11 cellular contexts compared by ENCODE assay signal in the genomic region with DNA sequence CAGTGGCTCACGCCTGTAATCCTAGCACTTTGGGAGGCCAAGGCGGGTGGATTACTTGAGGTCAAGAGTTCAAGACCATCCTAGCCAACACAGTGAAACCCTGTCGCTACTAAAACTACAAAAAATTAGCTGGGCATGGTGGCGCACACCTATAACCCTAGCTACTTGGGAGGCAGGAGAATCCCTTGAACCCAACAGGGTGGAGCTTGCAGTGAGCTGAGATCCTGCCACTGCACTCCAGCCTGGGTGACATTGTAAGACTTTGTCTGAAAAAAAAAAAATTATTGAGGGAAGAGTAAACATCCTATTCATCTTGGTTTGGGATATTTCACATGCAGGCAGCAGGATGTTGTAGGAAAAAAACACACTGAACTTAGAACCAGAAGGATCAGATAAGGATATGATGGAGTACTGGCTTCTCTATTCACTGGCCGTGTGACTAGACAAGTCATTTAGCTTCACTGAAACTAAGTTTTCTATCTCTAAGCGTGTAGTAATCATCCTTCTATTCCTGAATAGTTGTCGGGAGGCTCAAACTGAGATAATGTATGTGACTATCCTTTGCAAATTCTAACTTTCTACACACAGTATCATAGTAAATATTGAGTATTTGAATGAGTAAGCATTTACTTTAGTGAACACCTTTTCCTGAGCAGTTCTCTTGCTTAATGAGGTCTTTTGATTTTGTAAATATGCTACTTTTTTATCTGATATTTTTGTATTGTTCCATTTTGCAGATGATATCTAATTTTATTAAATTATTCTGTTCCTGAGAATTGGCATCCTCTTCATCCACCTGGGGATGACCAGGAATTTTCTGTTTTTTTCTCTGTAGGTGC. TPM values are rescaled to one million over a fixed set of nuclear protein-coding genes. Genes with fewer than 3 reads are reported as not detected.
DNase-seq lines count a peak whose midpoint lies in the region; ATAC-seq and TF ChIP-seq lines count a peak whose summit lies in the region.
"Had no signal": no experiment of that assay in that cellular context is flagged by ENCODE, and none has a peak within 500 bp of the region (broad histone marks: within the 10 kb centered on the region; RNA-seq: fewer than 3 reads in every experiment).

No MANE protein-coding gene starts in this region.

- 82 to 83% methylated on average over 7 of the region's 7 CpGs for WGBS in esophagus squamous epithelium, 2 donors

- peaks cover 61% of the 10 kb centered on the region for H3K36me3 Mint-ChIP-seq in T-helper 1 cell treated with Interleukin-12 subunit alpha and Interleukin-12 subunit beta and Interleukin-4 antibody, amounts not matched to agents 30 μg/mL and 1 μg/mL, for 36 hours (ENCODE audit: low read depth)
- H3K36me3 Mint-ChIP-seq in T-helper 17 cell (ENCODE audit: low read depth), result peaks cover 8% of the 10 kb centered on the region
- peaks cover 50 to 68% of the 10 kb centered on the region in 2 donors for H3K36me3 Mint-ChIP-seq in stimulated activated naive B cell treated with anti-CD40 and anti-IgM and Interleukin-4, amounts not matched to agents 10 μg/mL and 1 μg/mL and 100 μg/mL, for 72 hours

- H3K27ac ChIP-seq in esophagus squamous epithelium, result peak overlapping the region in 3 of 4 donors; percentile 35 to 71 (median 67)
- H3K27ac ChIP-seq: 22Rv1 had no signal

- H3K4me1 ChIP-seq in esophagus squamous epithelium, result peaks cover 4 to 81% (median 40%) of the 10 kb centered on the region in 3 donors

- H3K4me3 ChIP-seq in esophagus squamous epithelium, result no peak overlapping the region

- TF ChIP-seq CTCF in esophagus squamous epithelium (IDR thresholded peaks at IDR 0.05) (no peak), GM13977 (IDR thresholded peaks at IDR 0.05; ENCODE audit: extremely low read depth, insufficient read depth, missing control alignments) (no peak)

- intact Hi-C loops in esophagus squamous epithelium (cut with DNase I), result no loop called here

- no peaks in the 10 kb centered on the region for H3K27me3 ChIP-seq in esophagus squamous epithelium

- no peak for ATAC-seq in T-helper 17 cell
- no peak for ATAC-seq in stimulated activated naive B cell treated with anti-CD40 and anti-IgM and Interleukin-4, amounts not matched to agents 10 μg/mL and 1 μg/mL and 100 μg/mL, for 72 hours (replicated peaks)

- no peaks in the 10 kb centered on the region for H3K9me3 ChIP-seq in T-helper 17 cell (ENCODE audit: control insufficient read depth, low read length, poor library complexity, severe bottlenecking)
- H3K9me3 ChIP-seq in esophagus squamous epithelium, result no peaks in the 10 kb centered on the region

- DNase-seq in T-helper 1 cell, result no peak
- DNase-seq in T-helper 17 cell, result no peak
- DNase-seq in esophagus squamous epithelium (lab: John Stamatoyannopoulos, UW), result no peak
- DNase-seq in stimulated activated naive B cell treated with anti-CD40 and anti-IgM and Interleukin-4, amounts not matched to agents 10 μg/mL and 1 μg/mL and 100 μg/mL, for 72 hours, result no peak
- DNase-seq in stimulated activated CD4-positive, alpha-beta T cell treated with anti-CD3 and anti-CD28 coated beads, Interleukin-4, amount 100 ng/mL, for 1 hour, result no peak
- DNase-seq in stimulated activated CD4-positive, alpha-beta T cell treated with anti-CD3 and anti-CD28 coated beads, Interleukin-4, amount 100 ng/mL, for 24 hours, result no peak
- no peak for DNase-seq in GM13977 (ENCODE audit: low spot score)
- DNase-seq: effector CD8-positive, alpha-beta T cell; NCI-H187 treated with DMSO at 0.1 percent for 48 hours had no signal

- in situ Hi-C loops in GM13977 (cut with MboI; ENCODE audit: low pct_unique_long_range_greater_than_20kb, low sequenced_read_pairs, unreplicated experiment), result no loop called here

- H3K4me3 Mint-ChIP-seq in T-helper 1 cell treated with Interleukin-12 subunit alpha and Interleukin-12 subunit beta and Interleukin-4 antibody, amounts not matched to agents 30 μg/mL and 1 μg/mL, for 36 hours, result peak overlapping the region; percentile 58
- peak overlapping the region; percentile 84 for H3K4me3 Mint-ChIP-seq in T-helper 17 cell
- peak overlapping the region in 1 of 2 donors; percentile 54 for H3K4me3 Mint-ChIP-seq in stimulated activated naive B cell treated with anti-CD40 and anti-IgM and Interleukin-4, amounts not matched to agents 10 μg/mL and 1 μg/mL and 100 μg/mL, for 72 hours

- peak overlapping the region; percentile 81 for H3K27ac Mint-ChIP-seq in T-helper 1 cell treated with Interleukin-12 subunit alpha and Interleukin-12 subunit beta and Interleukin-4 antibody, amounts not matched to agents 30 μg/mL and 1 μg/mL, for 36 hours
- H3K27ac Mint-ChIP-seq in T-helper 17 cell, result peak overlapping the region; percentile 90
- peak overlapping the region; percentile 83 for H3K27ac Mint-ChIP-seq in stimulated activated naive B cell treated with anti-CD40 and anti-IgM and Interleukin-4, amounts not matched to agents 10 μg/mL and 1 μg/mL and 100 μg/mL, for 72 hours

- H3K36me3 ChIP-seq in esophagus squamous epithelium, result peaks cover 6 to 70% (median 15%) of the 10 kb centered on the region in 3 donors

- H3K4me1 Mint-ChIP-seq in T-helper 1 cell treated with Interleukin-12 subunit alpha and Interleukin-12 subunit beta and Interleukin-4 antibody, amounts not matched to agents 30 μg/mL and 1 μg/mL, for 36 hours (ENCODE audit: low read depth), result peaks cover 78% of the 10 kb centered on the region
- peaks cover 73% of the 10 kb centered on the region for H3K4me1 Mint-ChIP-seq in T-helper 17 cell
- peaks cover 57 to 94% of the 10 kb centered on the region in 2 donors for H3K4me1 Mint-ChIP-seq in stimulated activated naive B cell treated with anti-CD40 and anti-IgM and Interleukin-4, amounts not matched to agents 10 μg/mL and 1 μg/mL and 100 μg/mL, for 72 hours

- H3K27me3 Mint-ChIP-seq in T-helper 1 cell treated with Interleukin-12 subunit alpha and Interleukin-12 subunit beta and Interleukin-4 antibody, amounts not matched to agents 30 μg/mL and 1 μg/mL, for 36 hours (ENCODE audit: low read depth), result no peaks in the 10 kb centered on the region
- H3K27me3 Mint-ChIP-seq in T-helper 17 cell, result no peaks in the 10 kb centered on the region
- H3K27me3 Mint-ChIP-seq in stimulated activated naive B cell treated with anti-CD40 and anti-IgM and Interleukin-4, amounts not matched to agents 10 μg/mL and 1 μg/mL and 100 μg/mL, for 72 hours, result no peaks in the 10 kb centered on the region

- TF ChIP-seq POLR2A in esophagus squamous epithelium (IDR thresholded peaks at IDR 0.05), result no peak

- no peaks in the 10 kb centered on the region for H3K9me3 Mint-ChIP-seq in T-helper 1 cell treated with Interleukin-12 subunit alpha and Interleukin-12 subunit beta and Interleukin-4 antibody, amounts not matched to agents 30 μg/mL and 1 μg/mL, for 36 hours
- no peaks in the 10 kb centered on the region for H3K9me3 Mint-ChIP-seq in stimulated activated naive B cell treated with anti-CD40 and anti-IgM and Interleukin-4, amounts not matched to agents 10 μg/mL and 1 μg/mL and 100 μg/mL, for 72 hours

RNA-seq across cellular contexts. Expression of a gene that starts 18.1 kb away (rescaled TPM):
- 100 to 1,000 TPM; 244 to 273 TPM for total RNA-seq in T-helper 17 cell
- 100 to 1,000 TPM; 157 to 282 (median 227) TPM for total RNA-seq in esophagus squamous epithelium

RNA-seq across cellular contexts. Expression of a gene that starts 38.4 kb away (rescaled TPM):
- total RNA-seq in T-helper 17 cell, result 10 to 100 TPM; 39.7 to 41.3 TPM
- 10 to 100 TPM; 27.2 to 43.9 (median 37.6) TPM for total RNA-seq in esophagus squamous epithelium
